ENCODE assay signal across 20 cellular contexts in genomic region chr10:110969183-110969582, GRCh38. TPM values are rescaled to one million over a fixed set of nuclear protein-coding genes. Genes with fewer than 3 reads are reported as not detected.
DNase-seq lines count a peak whose midpoint lies in the region; ATAC-seq and TF ChIP-seq lines count a peak whose summit lies in the region.
"Had no signal": no experiment of that assay in that cellular context is flagged by ENCODE, and none has a peak within 500 bp of the region (broad histone marks: within the 10 kb centered on the region; RNA-seq: fewer than 3 reads in every experiment).

No MANE protein-coding gene starts in this region.

- ATAC-seq in natural killer cell, result no peak
- ATAC-seq: A549, HCT116, HepG2 had no signal

- no peak overlapping the region for H3K4me3 ChIP-seq in ectodermal cell (ENCODE audit: insufficient read depth, low read depth, low read length)
- H3K4me3 ChIP-seq in neutrophil (ENCODE audit: low read depth in 1 of 2, low read length in 1 of 2), result no peak overlapping the region
- no peak overlapping the region for H3K4me3 ChIP-seq in transverse colon
- H3K4me3 ChIP-seq: A549, BLaER1 had no signal

- no peak for TF ChIP-seq EP300 in transverse colon (IDR thresholded peaks at IDR 0.05; ENCODE audit: low read depth)

- H3K36me3 Mint-ChIP-seq in activated naive CD8-positive, alpha-beta T cell, result peaks cover 9% of the 10 kb centered on the region
- peaks cover 27% of the 10 kb centered on the region for H3K36me3 Mint-ChIP-seq in activated naive CD8-positive, alpha-beta T cell treated with anti-CD3 and anti-CD28 coated beads for 36 hours
- H3K36me3 Mint-ChIP-seq in natural killer cell, result peaks cover 4% of the 10 kb centered on the region

- TF ChIP-seq POLR2A in transverse colon (IDR thresholded peaks at IDR 0.05), result no peak

- in situ Hi-C loops in transverse colon (cut with MboI; ENCODE audit: low pct_ligation_motif_present in 1 of 4, low pct_unique_long_range_greater_than_20kb in 1 of 4, low sequenced_read_pairs in 3 of 4), result no loop called here

- H3K36me3 ChIP-seq in ectodermal cell (ENCODE audit: control insufficient read depth, insufficient read depth, low read length), result no peaks in the 10 kb centered on the region
- H3K36me3 ChIP-seq in neutrophil, result peaks cover 8% of the 10 kb centered on the region
- no peaks in the 10 kb centered on the region for H3K36me3 ChIP-seq in transverse colon

- H3K27me3 Mint-ChIP-seq in activated naive CD8-positive, alpha-beta T cell, result no peaks in the 10 kb centered on the region
- H3K27me3 Mint-ChIP-seq in activated naive CD8-positive, alpha-beta T cell treated with anti-CD3 and anti-CD28 coated beads for 36 hours, result no peaks in the 10 kb centered on the region
- H3K27me3 Mint-ChIP-seq in natural killer cell (ENCODE audit: low read depth in 2 of 2), result no peaks in the 10 kb centered on the region
- H3K27me3 Mint-ChIP-seq: CD4-positive, alpha-beta memory T cell; IgD-negative memory B cell had no signal

- no peaks in the 10 kb centered on the region for H3K4me1 ChIP-seq in ectodermal cell (ENCODE audit: control insufficient read depth, insufficient read depth, low read length)
- peaks cover 12 to 35% of the 10 kb centered on the region in 2 experiments for H3K4me1 ChIP-seq in neutrophil (ENCODE audit: control insufficient read depth in 1 of 2, insufficient read depth in 1 of 2, low read depth in 1 of 2, low read length in 1 of 2)
- peaks cover 0 to 31% (median 9%) of the 10 kb centered on the region in 4 donors for H3K4me1 ChIP-seq in transverse colon
- H3K4me1 ChIP-seq: BLaER1 had no signal

- no peaks in the 10 kb centered on the region for H3K27me3 ChIP-seq in ectodermal cell (ENCODE audit: control insufficient read depth, insufficient read depth, low read length, poor library complexity, severe bottlenecking)
- H3K27me3 ChIP-seq in neutrophil, result no peaks in the 10 kb centered on the region
- H3K27me3 ChIP-seq in transverse colon, result no peaks in the 10 kb centered on the region
- H3K27me3 ChIP-seq: BLaER1 had no signal

- H3K9me3 Mint-ChIP-seq in activated naive CD8-positive, alpha-beta T cell (ENCODE audit: low read depth), result no peaks in the 10 kb centered on the region
- no peaks in the 10 kb centered on the region for H3K9me3 Mint-ChIP-seq in activated naive CD8-positive, alpha-beta T cell treated with anti-CD3 and anti-CD28 coated beads for 36 hours
- no peaks in the 10 kb centered on the region for H3K9me3 Mint-ChIP-seq in natural killer cell
- H3K9me3 Mint-ChIP-seq: CD14-positive monocyte; CD4-positive, alpha-beta memory T cell; IgD-negative memory B cell had no signal

- H3K9me3 ChIP-seq in ectodermal cell (ENCODE audit: control insufficient read depth, low read length) (no peaks in the 10 kb centered on the region), neutrophil (no peaks in the 10 kb centered on the region), transverse colon (no peaks in the 10 kb centered on the region)
- H3K9me3 ChIP-seq: A549, BLaER1 had no signal

- no peak overlapping the region for H3K4me3 Mint-ChIP-seq in activated naive CD8-positive, alpha-beta T cell
- H3K4me3 Mint-ChIP-seq in activated naive CD8-positive, alpha-beta T cell treated with anti-CD3 and anti-CD28 coated beads for 36 hours, result no peak overlapping the region
- no peak overlapping the region for H3K4me3 Mint-ChIP-seq in natural killer cell
- H3K4me3 Mint-ChIP-seq: CD14-positive monocyte; CD4-positive, alpha-beta memory T cell had no signal

- TF ChIP-seq CTCF in neutrophil (IDR thresholded peaks at IDR 0.05) (no peak), transverse colon (IDR thresholded peaks at IDR 0.05) (no peak), natural killer cell (IDR thresholded peaks at IDR 0.05) (no peak)

- WGBS in ectodermal cell, 2 experiments, result 82 to 90% methylated on average over 2 of the region's 2 CpGs
- whole genome bisulfite sequencing in transverse colon (ENCODE audit: low coverage in 1 of 2), 2 donors, result 89 to 90% methylated on average over 1 to 2 of the region's 2 CpGs

- H3K27ac ChIP-seq in ectodermal cell (ENCODE audit: insufficient read depth, low read depth, low read length, poor library complexity, severe bottlenecking) (peak overlapping the region; percentile 29), neutrophil (peak overlapping the region; percentile 33), transverse colon (no peak overlapping the region)
- H3K27ac ChIP-seq: 22Rv1, A549, BLaER1 had no signal

- H3K4me1 Mint-ChIP-seq in activated naive CD8-positive, alpha-beta T cell (ENCODE audit: low read depth), result peaks cover 71% of the 10 kb centered on the region
- H3K4me1 Mint-ChIP-seq in activated naive CD8-positive, alpha-beta T cell treated with anti-CD3 and anti-CD28 coated beads for 36 hours, result peaks cover 56% of the 10 kb centered on the region
- peaks cover 55 to 67% of the 10 kb centered on the region in 2 donors for H3K4me1 Mint-ChIP-seq in natural killer cell

- DNase-seq in activated naive CD8-positive, alpha-beta T cell treated with anti-CD3 and anti-CD28 coated beads for 36 hours, result no peak
- DNase-seq in transverse colon (no peak), natural killer cell (no peak), cerebellum (ENCODE audit: low spot score) (no peak)
- DNase-seq: Calu3; CD4-positive, alpha-beta memory T cell; DMS79 treated with DMSO at 0.1 percent for 48 hours; GF-D8; GOT3; H7 had no signal

- H3K27ac Mint-ChIP-seq in activated naive CD8-positive, alpha-beta T cell, result peak overlapping the region; percentile 8
- H3K27ac Mint-ChIP-seq in activated naive CD8-positive, alpha-beta T cell treated with anti-CD3 and anti-CD28 coated beads for 36 hours, result no peak overlapping the region
- peak overlapping the region in 1 of 2 donors; percentile 11 for H3K27ac Mint-ChIP-seq in natural killer cell
- H3K27ac Mint-ChIP-seq: CD4-positive, alpha-beta memory T cell had no signal

- intact Hi-C loops in transverse colon (cut with DNase I; ENCODE audit: low total_unique reads) (no loop called here), natural killer cell (cut with micrococcal nuclease) (no loop called here)

RNA-seq across cellular contexts. Expression of gene SHOC2, which starts 49.8 kb away (rescaled TPM):
- 10 to 100 TPM; 45.1 to 46.1 TPM for total RNA-seq in activated naive CD8-positive, alpha-beta T cell treated with anti-CD3 and anti-CD28 coated beads for 36 hours
- 28.6 TPM for polyA plus RNA-seq in ectodermal cell (2013, experiment 1 of 4)
- polyA plus RNA-seq in ectodermal cell (2013, experiment 2 of 4), result 30.7 TPM
- polyA plus RNA-seq in ectodermal cell (2013, experiment 3 of 4), result 26.9 TPM
- 25.2 TPM for polyA plus RNA-seq in ectodermal cell (2013, experiment 4 of 4)
- total RNA-seq in transverse colon (100 to 1,000 TPM in 1 of 4 donors, 10 to 100 TPM in 3; 57.3 to 125 (median 73.4) TPM), natural killer cell (10 to 100 TPM; 81.8 to 87.6 (median 85.7) TPM), cerebellum (85.6 TPM)

RNA-seq across cellular contexts. Expression of gene BBIP1, which starts 50.2 kb away (rescaled TPM):
- total RNA-seq in activated naive CD8-positive, alpha-beta T cell treated with anti-CD3 and anti-CD28 coated beads for 36 hours, result 10 to 100 TPM; 35.6 to 37.1 TPM
- polyA plus RNA-seq in ectodermal cell (2013, experiment 1 of 4), result 33.4 TPM
- polyA plus RNA-seq in ectodermal cell (2013, experiment 2 of 4), result 32.0 TPM
- 46.8 TPM for polyA plus RNA-seq in ectodermal cell (2013, experiment 3 of 4)
- polyA plus RNA-seq in ectodermal cell (2013, experiment 4 of 4), result 49.4 TPM
- total RNA-seq in transverse colon (10 to 100 TPM in 3 of 4 donors, 1 to 10 TPM in 1; 9.6 to 44.9 (median 18.1) TPM), natural killer cell (10 to 100 TPM; 27.2 to 58.6 (median 27.7) TPM), cerebellum (44.1 TPM)

Comparison
In these comparisons a context has a peak if more than half of its experiments do, and no peak if none do; other contexts are left out.
1. H3K27ac ChIP-seq: peak in ectodermal cell (single experiment) and neutrophil (single experiment); none in transverse colon (0 of 4).